Comparison of ENCODE assay signal across 22 cellular contexts in genomic region chr17:19269641-19270040, GRCh38. TPM values are rescaled to one million over a fixed set of nuclear protein-coding genes. Genes with fewer than 3 reads are reported as not detected.
DNase-seq lines count a peak whose midpoint lies in the region; ATAC-seq and TF ChIP-seq lines count a peak whose summit lies in the region.
"Had no signal": no experiment of that assay in that cellular context is flagged by ENCODE, and none has a peak within 500 bp of the region (broad histone marks: within the 10 kb centered on the region; RNA-seq: fewer than 3 reads in every experiment).

No MANE protein-coding gene starts in this region.

- H3K4me1 ChIP-seq in IMR-90 (ENCODE audit: control insufficient read depth, insufficient read depth, low read length): peaks cover 17% of the 10 kb centered on the region
- H3K4me1 ChIP-seq in left lung: peaks cover 31 to 48% of the 10 kb centered on the region in 2 donors

- BruUV-seq in IMR-90 (replicated peaks; lab: Mats Ljungman, UMichigan): no TSS peak

- H3K18ac ChIP-seq in IMR-90 (ENCODE audit: low read depth, low read length): no peak overlapping the region

- peaks cover 28% of the 10 kb centered on the region for H3K9me1 ChIP-seq in IMR-90 (ENCODE audit: insufficient read depth, low read length)

- H3K23ac ChIP-seq in IMR-90 (ENCODE audit: low read depth, low read length): peak overlapping the region; percentile 25; the same call in 1 of the 2 replicates

- WGBS in IMR-90 (ENCODE audit: extremely low coverage in 2 of 2, insufficient read length in 1 of 2), 2 experiments: 80% methylated on average over 1 of the region's 3 CpGs; no CpG with 5 or more reads in 1 of the 2 experiments

- H2AFZ ChIP-seq in IMR-90 (replicated peaks; ENCODE audit: low read length, poor library complexity): no peak overlapping the region
- H2AFZ ChIP-seq: PC-9 had no signal

- DNase-seq in IMR-90 (no peak), left lung (no peak), substantia nigra (lab: John Stamatoyannopoulos, UW) (no peak), NCI-H82 treated with DMSO at 0.1 percent for 48 hours (lab: John Stamatoyannopoulos, UW; ENCODE audit: unreplicated experiment) (no peak), Kasumi-1 (lab: John Stamatoyannopoulos, UW) (no peak)
- DNase-seq: activated CD8-positive, alpha-beta memory T cell treated with anti-CD3 and anti-CD28 coated beads, Interleukin-2, amount 50 U/mL, for 48 hours; activated effector memory CD4-positive, alpha-beta T cell treated with anti-CD3 and anti-CD28 coated beads, Interleukin-2, amount 50 U/mL, for 16 hours; DMS79 treated with DMSO at 0.1 percent for 48 hours; Karpas-422; left colon; NCI-H1048; NCI-H1930; NCI-H226; NCI-H82; PC-9; stimulated activated CD4-positive, alpha-beta T cell treated with anti-CD3 and anti-CD28 coated beads, Interleukin-12 subunit alpha, Interleukin-12 subunit beta, amount 100 ng/mL, for 4 hours; stimulated activated CD8-positive, alpha-beta memory T cell treated with anti-CD3 and anti-CD28 coated beads, Interleukin-4, amount 100 ng/mL, for 48 hours; T-helper 2 cell; testis had no signal

- in situ Hi-C loops in IMR-90 (cut with MboI; ENCODE audit: low sequenced_read_pairs): no loop called here

- H3K4ac ChIP-seq in IMR-90 (ENCODE audit: low read depth, low read length): no peak overlapping the region

- no peak for TF ChIP-seq CTCF in IMR-90 (conservative IDR thresholded peaks at IDR 0.05; ENCODE audit: low read depth, low read length)
- TF ChIP-seq CTCF in left lung (IDR thresholded peaks at IDR 0.05): no peak

- peaks cover 57 to 88% of the 10 kb centered on the region in 2 experiments for H3K79me1 ChIP-seq in IMR-90 (ENCODE audit: low read depth in 1 of 2, low read length in 2 of 2)

- no peak for TF ChIP-seq POLR2A in IMR-90 (IDR thresholded peaks at IDR 0.05; ENCODE audit: low read depth, low read length)

- H2AK9ac ChIP-seq in IMR-90 (replicated peaks; ENCODE audit: low read depth, low read length, poor library complexity): no peak overlapping the region

- H2BK20ac ChIP-seq in IMR-90 (ENCODE audit: low read depth, low read length): no peak overlapping the region

- H3K27ac ChIP-seq in IMR-90 (ENCODE audit: insufficient read depth, low read length) (no peak overlapping the region), cingulate gyrus (ENCODE audit: low read depth, low read length) (peak overlapping the region; percentile 80), left lung (peak overlapping the region; percentile 28 to 56), substantia nigra (ENCODE audit: low read depth, low read length, poor library complexity, severe bottlenecking) (peak overlapping the region; percentile 91)
- H3K27ac ChIP-seq: PC-9 had no signal

- H3K9ac ChIP-seq in IMR-90 (ENCODE audit: low read depth, low read length): no peak overlapping the region

- CTCF ChIA-PET in IMR-90 (lab: Yijun Ruan, JAX): interaction anchor here (0.6 kb wide), 1 partner anchor 189 kb away, joined by 3 read pairs; no protein-coding TSS in a partner anchor

- no peak overlapping the region for H4K5ac ChIP-seq in IMR-90 (ENCODE audit: low read depth, low read length)

- H3K4me3 ChIP-seq in IMR-90 (ENCODE audit: insufficient read depth, low read depth, low read length) (no peak overlapping the region), left lung (no peak overlapping the region)
- H3K4me3 ChIP-seq: PC-9, testis had no signal

- no peak overlapping the region for H2BK120ac ChIP-seq in IMR-90 (ENCODE audit: low read depth, low read length)

- H2BK15ac ChIP-seq in IMR-90 (ENCODE audit: low read depth, low read length): no peak overlapping the region

- no peak overlapping the region for H4K91ac ChIP-seq in IMR-90 (ENCODE audit: insufficient read depth, low read depth, low read length)

- H3K4me2 ChIP-seq in IMR-90 (ENCODE audit: low read depth, low read length): no peak overlapping the region
- H3K4me2 ChIP-seq: PC-9 had no signal

- no peak overlapping the region for H2BK5ac ChIP-seq in IMR-90 (ENCODE audit: low read depth, low read length, poor library complexity, severe bottlenecking)

- no peak for ATAC-seq in IMR-90 (ENCODE audit: low read depth)
- ATAC-seq in left lung: no peak
- ATAC-seq in HG02623 (IDR thresholded peaks at IDR 0.05; ENCODE audit: unreplicated experiment): no peak
- no peak for ATAC-seq in HG03565 (IDR thresholded peaks at IDR 0.05; ENCODE audit: unreplicated experiment)

- POLR2A ChIA-PET in IMR-90 (lab: Charles Lee; ENCODE audit: unreplicated experiment): no interaction called here

- H3K36me3 ChIP-seq in IMR-90 (ENCODE audit: control insufficient read depth, insufficient read depth, low read length) (peaks cover 11% of the 10 kb centered on the region), left lung (no peaks in the 10 kb centered on the region)

- H3K27me3 ChIP-seq in IMR-90 (ENCODE audit: control insufficient read depth, insufficient read depth, low read length) (no peaks in the 10 kb centered on the region), left lung (no peaks in the 10 kb centered on the region)
- H3K27me3 ChIP-seq: testis had no signal

- H3K9me3 ChIP-seq in IMR-90 (ENCODE audit: control insufficient read depth, insufficient read depth, low read length) (no peaks in the 10 kb centered on the region), left lung (no peaks in the 10 kb centered on the region)
- H3K9me3 ChIP-seq: testis had no signal

- H4K8ac ChIP-seq in IMR-90 (ENCODE audit: low read depth in 2 of 2, low read length in 2 of 2): no peak overlapping the region

- H2AK5ac ChIP-seq in IMR-90 (ENCODE audit: low read depth, low read length): no peak overlapping the region

- dilution Hi-C loops in IMR-90 (cut with HindIII; ENCODE audit: low sequenced_read_pairs, unreplicated experiment): no loop called here

- TF ChIP-seq RAD21 in IMR-90 (IDR thresholded peaks at IDR 0.05; ENCODE audit: low read length): no peak

- intact Hi-C loops in IMR-90 (cut with micrococcal nuclease): no loop called here
- intact Hi-C loops in left lung (cut with DNase I): no loop called here

- no peak overlapping the region for H3K14ac ChIP-seq in IMR-90 (replicated peaks; ENCODE audit: low read depth, low read length)

- no peak overlapping the region for H3K56ac ChIP-seq in IMR-90 (ENCODE audit: extremely low read depth, insufficient read depth, low read length)

- H4K20me1 ChIP-seq in IMR-90 (ENCODE audit: insufficient read depth, low read length): peaks cover 75% of the 10 kb centered on the region

TF ChIP-seq in IMR-90, 13 proteins besides CTCF, POLR2A, EP300 and RAD21:
- TF ChIP-seq FOS (IDR thresholded peaks at IDR 0.05; ENCODE audit: low read depth, low read length) (no peak), RCOR1 (IDR thresholded peaks at IDR 0.05; ENCODE audit: insufficient replicate concordance, low read length) (no peak), MAZ (IDR thresholded peaks at IDR 0.05; ENCODE audit: borderline replicate concordance, low read depth, low read length) (no peak), RFX5 (IDR thresholded peaks at IDR 0.05; ENCODE audit: low read depth, low read length) (no peak), MAFK (IDR thresholded peaks at IDR 0.05; ENCODE audit: low read depth, low read length) (no peak), CEBPB (IDR thresholded peaks at IDR 0.05; ENCODE audit: low read depth, low read length) (no peak), SMC3 (IDR thresholded peaks at IDR 0.05; ENCODE audit: low read depth, low read length) (no peak), CHD1 (IDR thresholded peaks at IDR 0.05; ENCODE audit: low read depth, low read length) (no peak), NFE2L2 (IDR thresholded peaks at IDR 0.05; ENCODE audit: low read depth, low read length) (no peak), BHLHE40 (IDR thresholded peaks at IDR 0.05; ENCODE audit: low read depth, low read length) (no peak), MXI1 (IDR thresholded peaks at IDR 0.05; ENCODE audit: borderline replicate concordance, low read depth, low read length) (no peak)
- TF ChIP-seq, protein P1, sequence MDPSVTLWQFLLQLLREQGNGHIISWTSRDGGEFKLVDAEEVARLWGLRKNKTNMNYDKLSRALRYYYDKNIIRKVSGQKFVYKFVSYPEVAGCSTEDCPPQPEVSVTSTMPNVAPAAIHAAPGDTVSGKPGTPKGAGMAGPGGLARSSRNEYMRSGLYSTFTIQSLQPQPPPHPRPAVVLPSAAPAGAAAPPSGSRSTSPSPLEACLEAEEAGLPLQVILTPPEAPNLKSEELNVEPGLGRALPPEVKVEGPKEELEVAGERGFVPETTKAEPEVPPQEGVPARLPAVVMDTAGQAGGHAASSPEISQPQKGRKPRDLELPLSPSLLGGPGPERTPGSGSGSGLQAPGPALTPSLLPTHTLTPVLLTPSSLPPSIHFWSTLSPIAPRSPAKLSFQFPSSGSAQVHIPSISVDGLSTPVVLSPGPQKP (IDR thresholded peaks at IDR 0.05; ENCODE audit: borderline replicate concordance, low read depth, low read length): no peak
- TF ChIP-seq, protein P2, sequence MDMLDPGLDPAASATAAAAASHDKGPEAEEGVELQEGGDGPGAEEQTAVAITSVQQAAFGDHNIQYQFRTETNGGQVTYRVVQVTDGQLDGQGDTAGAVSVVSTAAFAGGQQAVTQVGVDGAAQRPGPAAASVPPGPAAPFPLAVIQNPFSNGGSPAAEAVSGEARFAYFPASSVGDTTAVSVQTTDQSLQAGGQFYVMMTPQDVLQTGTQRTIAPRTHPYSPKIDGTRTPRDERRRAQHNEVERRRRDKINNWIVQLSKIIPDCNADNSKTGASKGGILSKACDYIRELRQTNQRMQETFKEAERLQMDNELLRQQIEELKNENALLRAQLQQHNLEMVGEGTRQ (IDR thresholded peaks at IDR 0.05; ENCODE audit: low read depth, low read length): no peak

RNA-seq across cellular contexts. Expression of gene EPN2, which starts 32.5 kb away (rescaled TPM):
- total RNA-seq in IMR-90 (2012; rRNA removed): 14.9 and 19.4 TPM in 2 replicates
- 25.3 and 28.0 TPM in 2 replicates for polyA plus RNA-seq in IMR-90 (2012; rRNA removed)
- 23.7 and 47.8 TPM in 2 replicates for polyA plus RNA-seq in IMR-90 (2012; cell fraction: cytosol; rRNA removed)
- 84.7 and 99.7 TPM in 2 replicates for polyA plus RNA-seq in IMR-90 (2012; cell fraction: nucleus; rRNA removed; ENCODE audit: low replicate concordance)
- 10 to 100 TPM; 43.3 to 49.1 TPM for total RNA-seq in left lung
